In the genomic region with DNA sequence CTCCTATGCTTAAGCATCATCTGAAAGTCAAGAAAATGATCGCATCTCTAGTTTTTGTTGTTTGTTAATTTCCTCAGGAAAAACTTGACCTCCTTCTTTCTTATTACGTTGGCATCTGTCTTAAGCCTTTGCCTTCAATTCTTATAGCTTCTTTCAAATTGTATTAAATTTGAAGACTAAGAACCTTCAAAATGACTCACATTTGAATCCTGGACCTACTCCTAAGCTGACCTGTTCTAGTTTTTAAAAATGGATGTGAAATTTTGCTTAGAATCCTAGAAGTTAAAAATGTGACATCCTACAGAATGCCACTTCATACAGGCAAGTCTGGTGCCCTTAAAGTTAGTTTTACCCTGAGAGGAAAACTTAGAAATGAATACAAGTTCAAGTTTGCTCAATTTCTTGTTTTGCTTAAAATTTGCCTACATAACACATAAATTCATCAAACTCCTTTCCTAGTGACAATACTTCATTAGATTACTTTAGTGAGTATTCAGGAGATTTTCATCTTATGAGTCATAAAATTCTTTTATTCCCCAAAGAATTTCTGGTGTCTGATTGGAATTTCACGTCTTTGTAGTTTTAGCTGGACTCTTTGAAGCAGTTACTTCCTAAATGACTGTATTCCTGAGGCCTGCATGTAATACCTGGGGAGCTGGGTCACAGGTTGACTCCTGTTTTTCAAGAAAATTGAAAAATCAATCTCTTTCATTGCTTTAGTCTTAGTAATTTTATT, we compare ENCODE assay signal across 1 cellular context.
TF ChIP-seq lines count a peak whose summit lies in the region.

No MANE protein-coding gene starts in this region.

TF ChIP-seq in HCT116, 20 proteins besides CTCF, POLR2A, EP300 and RAD21 (continued from another document):
- TF ChIP-seq, protein P1, sequence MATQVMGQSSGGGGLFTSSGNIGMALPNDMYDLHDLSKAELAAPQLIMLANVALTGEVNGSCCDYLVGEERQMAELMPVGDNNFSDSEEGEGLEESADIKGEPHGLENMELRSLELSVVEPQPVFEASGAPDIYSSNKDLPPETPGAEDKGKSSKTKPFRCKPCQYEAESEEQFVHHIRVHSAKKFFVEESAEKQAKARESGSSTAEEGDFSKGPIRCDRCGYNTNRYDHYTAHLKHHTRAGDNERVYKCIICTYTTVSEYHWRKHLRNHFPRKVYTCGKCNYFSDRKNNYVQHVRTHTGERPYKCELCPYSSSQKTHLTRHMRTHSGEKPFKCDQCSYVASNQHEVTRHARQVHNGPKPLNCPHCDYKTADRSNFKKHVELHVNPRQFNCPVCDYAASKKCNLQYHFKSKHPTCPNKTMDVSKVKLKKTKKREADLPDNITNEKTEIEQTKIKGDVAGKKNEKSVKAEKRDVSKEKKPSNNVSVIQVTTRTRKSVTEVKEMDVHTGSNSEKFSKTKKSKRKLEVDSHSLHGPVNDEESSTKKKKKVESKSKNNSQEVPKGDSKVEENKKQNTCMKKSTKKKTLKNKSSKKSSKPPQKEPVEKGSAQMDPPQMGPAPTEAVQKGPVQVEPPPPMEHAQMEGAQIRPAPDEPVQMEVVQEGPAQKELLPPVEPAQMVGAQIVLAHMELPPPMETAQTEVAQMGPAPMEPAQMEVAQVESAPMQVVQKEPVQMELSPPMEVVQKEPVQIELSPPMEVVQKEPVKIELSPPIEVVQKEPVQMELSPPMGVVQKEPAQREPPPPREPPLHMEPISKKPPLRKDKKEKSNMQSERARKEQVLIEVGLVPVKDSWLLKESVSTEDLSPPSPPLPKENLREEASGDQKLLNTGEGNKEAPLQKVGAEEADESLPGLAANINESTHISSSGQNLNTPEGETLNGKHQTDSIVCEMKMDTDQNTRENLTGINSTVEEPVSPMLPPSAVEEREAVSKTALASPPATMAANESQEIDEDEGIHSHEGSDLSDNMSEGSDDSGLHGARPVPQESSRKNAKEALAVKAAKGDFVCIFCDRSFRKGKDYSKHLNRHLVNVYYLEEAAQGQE (IDR thresholded peaks at IDR 0.05; ENCODE audit: low read depth) = no peak
- TF ChIP-seq SIN3A (IDR thresholded peaks at IDR 0.05; ENCODE audit: low read depth) (peak; percentile 64; the same call in 1 of the 2 replicates), ELF1 (IDR thresholded peaks at IDR 0.05; ENCODE audit: borderline replicate concordance, low read depth) (peak; percentile 35; the same call in 1 of the 2 replicates), EGR1 (IDR thresholded peaks at IDR 0.05; ENCODE audit: low read depth) (peak; percentile 30; the same call in 1 of the 2 replicates), CEBPB (IDR thresholded peaks at IDR 0.05; ENCODE audit: low read depth) (peak; percentile 91), FOSL1 (IDR thresholded peaks at IDR 0.05; ENCODE audit: low read depth) (peak; percentile 97), TCF7L2 (IDR thresholded peaks at IDR 0.05; ENCODE audit: borderline replicate concordance, extremely low read depth, insufficient read depth, insufficient read length) (peak; percentile 98), SRF (IDR thresholded peaks at IDR 0.05; ENCODE audit: low read depth) (peak; percentile 80), EZH2phosphoT487 (IDR thresholded peaks at IDR 0.05; ENCODE audit: borderline replicate concordance) (no peak), ZFX (IDR thresholded peaks at IDR 0.05) (no peak), CBX3 (IDR thresholded peaks at IDR 0.05; ENCODE audit: low read depth) (peak; percentile 67), YY1 (IDR thresholded peaks at IDR 0.05; ENCODE audit: extremely low read depth, insufficient replicate concordance, low read depth, low read length) (no peak), JUND (IDR thresholded peaks at IDR 0.05) (peak; percentile 98), ZNF274 (IDR thresholded peaks at IDR 0.05; ENCODE audit: low read depth, low read length) (no peak), SP1 (IDR thresholded peaks at IDR 0.05; ENCODE audit: low read depth) (peak; percentile 99), EZH2 (IDR thresholded peaks at IDR 0.05) (no peak)
- TF ChIP-seq, protein P2, sequence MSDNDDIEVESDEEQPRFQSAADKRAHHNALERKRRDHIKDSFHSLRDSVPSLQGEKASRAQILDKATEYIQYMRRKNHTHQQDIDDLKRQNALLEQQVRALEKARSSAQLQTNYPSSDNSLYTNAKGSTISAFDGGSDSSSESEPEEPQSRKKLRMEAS (IDR thresholded peaks at IDR 0.05) = peak; percentile 52; the same call in 1 of the 2 replicates
- TF ChIP-seq, protein P3, sequence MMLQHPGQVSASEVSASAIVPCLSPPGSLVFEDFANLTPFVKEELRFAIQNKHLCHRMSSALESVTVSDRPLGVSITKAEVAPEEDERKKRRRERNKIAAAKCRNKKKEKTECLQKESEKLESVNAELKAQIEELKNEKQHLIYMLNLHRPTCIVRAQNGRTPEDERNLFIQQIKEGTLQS (IDR thresholded peaks at IDR 0.05) = peak; percentile 69
- TF ChIP-seq, protein P4, sequence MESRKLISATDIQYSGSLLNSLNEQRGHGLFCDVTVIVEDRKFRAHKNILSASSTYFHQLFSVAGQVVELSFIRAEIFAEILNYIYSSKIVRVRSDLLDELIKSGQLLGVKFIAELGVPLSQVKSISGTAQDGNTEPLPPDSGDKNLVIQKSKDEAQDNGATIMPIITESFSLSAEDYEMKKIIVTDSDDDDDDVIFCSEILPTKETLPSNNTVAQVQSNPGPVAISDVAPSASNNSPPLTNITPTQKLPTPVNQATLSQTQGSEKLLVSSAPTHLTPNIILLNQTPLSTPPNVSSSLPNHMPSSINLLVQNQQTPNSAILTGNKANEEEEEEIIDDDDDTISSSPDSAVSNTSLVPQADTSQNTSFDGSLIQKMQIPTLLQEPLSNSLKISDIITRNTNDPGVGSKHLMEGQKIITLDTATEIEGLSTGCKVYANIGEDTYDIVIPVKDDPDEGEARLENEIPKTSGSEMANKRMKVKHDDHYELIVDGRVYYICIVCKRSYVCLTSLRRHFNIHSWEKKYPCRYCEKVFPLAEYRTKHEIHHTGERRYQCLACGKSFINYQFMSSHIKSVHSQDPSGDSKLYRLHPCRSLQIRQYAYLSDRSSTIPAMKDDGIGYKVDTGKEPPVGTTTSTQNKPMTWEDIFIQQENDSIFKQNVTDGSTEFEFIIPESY (IDR thresholded peaks at IDR 0.05; ENCODE audit: extremely low read depth, insufficient replicate concordance, low read length) = no peak
